1 cellular context compared by ENCODE assay signal in genomic region chr2:241509408-241509784, GRCh38.
TF ChIP-seq lines count a peak whose summit lies in the region.

No MANE protein-coding gene starts in this region.

TF ChIP-seq in K562, 482 proteins besides CTCF, POLR2A, EP300 and RAD21:
- 0 out of 2 replicates have a peak, but pooled peaks have one; percentile 2 for TF ChIP-seq ZBTB49 (CRISPR knock-in tag; IDR thresholded peaks at IDR 0.05; ENCODE audit: borderline replicate concordance)
- TF ChIP-seq RB1 (IDR thresholded peaks at IDR 0.05; ENCODE audit: low read depth): no peak
TF ChIP-seq in K562: peak in this region for 1.
